1 cellular context compared by ENCODE assay signal in the genomic region with DNA sequence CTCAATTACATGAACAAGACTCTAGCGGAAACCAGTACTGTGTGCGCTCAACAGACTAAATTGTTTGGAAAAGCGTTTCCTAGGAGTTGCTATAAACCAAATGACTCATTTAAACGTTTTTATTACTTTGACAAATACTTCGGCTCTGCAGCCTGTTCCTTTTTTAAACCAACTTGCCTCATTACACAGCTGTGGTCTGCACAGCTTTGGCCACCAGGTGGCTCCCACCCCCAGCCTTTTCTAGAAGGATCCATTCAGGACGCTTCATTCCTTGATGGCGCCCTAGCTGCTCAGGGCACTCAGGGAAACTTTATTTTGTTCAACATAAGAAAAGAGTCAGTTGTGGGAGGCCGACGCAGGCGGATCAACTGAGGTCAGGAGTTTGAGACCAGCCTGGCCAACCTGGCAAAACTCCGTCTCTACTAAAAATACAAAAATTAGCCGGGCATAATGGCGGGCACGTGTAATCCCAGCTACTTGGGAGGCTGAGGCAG.
TF ChIP-seq lines count a peak whose summit lies in the region.

No MANE protein-coding gene starts in this region.

TF ChIP-seq in GM23338, 12 proteins besides CTCF, POLR2A, EP300 and RAD21 (continued from another document):
- TF ChIP-seq, protein P1, sequence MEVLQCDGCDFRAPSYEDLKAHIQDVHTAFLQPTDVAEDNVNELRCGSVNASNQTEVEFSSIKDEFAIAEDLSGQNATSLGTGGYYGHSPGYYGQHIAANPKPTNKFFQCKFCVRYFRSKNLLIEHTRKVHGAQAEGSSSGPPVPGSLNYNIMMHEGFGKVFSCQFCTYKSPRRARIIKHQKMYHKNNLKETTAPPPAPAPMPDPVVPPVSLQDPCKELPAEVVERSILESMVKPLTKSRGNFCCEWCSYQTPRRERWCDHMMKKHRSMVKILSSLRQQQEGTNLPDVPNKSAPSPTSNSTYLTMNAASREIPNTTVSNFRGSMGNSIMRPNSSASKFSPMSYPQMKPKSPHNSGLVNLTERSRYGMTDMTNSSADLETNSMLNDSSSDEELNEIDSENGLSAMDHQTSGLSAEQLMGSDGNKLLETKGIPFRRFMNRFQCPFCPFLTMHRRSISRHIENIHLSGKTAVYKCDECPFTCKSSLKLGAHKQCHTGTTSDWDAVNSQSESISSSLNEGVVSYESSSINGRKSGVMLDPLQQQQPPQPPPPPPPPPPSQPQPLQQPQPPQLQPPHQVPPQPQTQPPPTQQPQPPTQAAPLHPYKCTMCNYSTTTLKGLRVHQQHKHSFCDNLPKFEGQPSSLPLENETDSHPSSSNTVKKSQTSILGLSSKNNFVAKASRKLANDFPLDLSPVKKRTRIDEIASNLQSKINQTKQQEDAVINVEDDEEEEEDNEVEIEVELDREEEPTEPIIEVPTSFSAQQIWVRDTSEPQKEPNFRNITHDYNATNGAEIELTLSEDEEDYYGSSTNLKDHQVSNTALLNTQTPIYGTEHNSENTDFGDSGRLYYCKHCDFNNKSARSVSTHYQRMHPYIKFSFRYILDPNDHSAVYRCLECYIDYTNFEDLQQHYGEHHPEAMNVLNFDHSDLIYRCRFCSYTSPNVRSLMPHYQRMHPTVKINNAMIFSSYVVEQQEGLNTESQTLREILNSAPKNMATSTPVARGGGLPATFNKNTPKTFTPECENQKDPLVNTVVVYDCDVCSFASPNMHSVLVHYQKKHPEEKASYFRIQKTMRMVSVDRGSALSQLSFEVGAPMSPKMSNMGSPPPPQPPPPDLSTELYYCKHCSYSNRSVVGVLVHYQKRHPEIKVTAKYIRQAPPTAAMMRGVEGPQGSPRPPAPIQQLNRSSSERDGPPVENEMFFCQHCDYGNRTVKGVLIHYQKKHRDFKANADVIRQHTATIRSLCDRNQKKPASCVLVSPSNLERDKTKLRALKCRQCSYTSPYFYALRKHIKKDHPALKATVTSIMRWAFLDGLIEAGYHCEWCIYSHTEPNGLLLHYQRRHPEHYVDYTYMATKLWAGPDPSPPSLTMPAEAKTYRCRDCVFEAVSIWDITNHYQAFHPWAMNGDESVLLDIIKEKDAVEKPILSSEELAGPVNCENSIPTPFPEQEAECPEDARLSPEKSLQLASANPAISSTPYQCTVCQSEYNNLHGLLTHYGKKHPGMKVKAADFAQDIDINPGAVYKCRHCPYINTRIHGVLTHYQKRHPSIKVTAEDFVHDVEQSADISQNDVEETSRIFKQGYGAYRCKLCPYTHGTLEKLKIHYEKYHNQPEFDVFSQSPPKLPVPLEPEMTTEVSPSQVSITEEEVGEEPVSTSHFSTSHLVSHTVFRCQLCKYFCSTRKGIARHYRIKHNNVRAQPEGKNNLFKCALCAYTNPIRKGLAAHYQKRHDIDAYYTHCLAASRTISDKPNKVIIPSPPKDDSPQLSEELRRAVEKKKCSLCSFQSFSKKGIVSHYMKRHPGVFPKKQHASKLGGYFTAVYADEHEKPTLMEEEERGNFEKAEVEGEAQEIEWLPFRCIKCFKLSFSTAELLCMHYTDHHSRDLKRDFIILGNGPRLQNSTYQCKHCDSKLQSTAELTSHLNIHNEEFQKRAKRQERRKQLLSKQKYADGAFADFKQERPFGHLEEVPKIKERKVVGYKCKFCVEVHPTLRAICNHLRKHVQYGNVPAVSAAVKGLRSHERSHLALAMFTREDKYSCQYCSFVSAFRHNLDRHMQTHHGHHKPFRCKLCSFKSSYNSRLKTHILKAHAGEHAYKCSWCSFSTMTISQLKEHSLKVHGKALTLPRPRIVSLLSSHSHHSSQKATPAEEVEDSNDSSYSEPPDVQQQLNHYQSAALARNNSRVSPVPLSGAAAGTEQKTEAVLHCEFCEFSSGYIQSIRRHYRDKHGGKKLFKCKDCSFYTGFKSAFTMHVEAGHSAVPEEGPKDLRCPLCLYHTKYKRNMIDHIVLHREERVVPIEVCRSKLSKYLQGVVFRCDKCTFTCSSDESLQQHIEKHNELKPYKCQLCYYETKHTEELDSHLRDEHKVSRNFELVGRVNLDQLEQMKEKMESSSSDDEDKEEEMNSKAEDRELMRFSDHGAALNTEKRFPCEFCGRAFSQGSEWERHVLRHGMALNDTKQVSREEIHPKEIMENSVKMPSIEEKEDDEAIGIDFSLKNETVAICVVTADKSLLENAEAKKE (CRISPR knock-in tag; IDR thresholded peaks at IDR 0.05), result no peak
- TF ChIP-seq EZH2phosphoT487 (IDR thresholded peaks at IDR 0.05; ENCODE audit: unreplicated experiment), result no peak
- TF ChIP-seq, protein P2, sequence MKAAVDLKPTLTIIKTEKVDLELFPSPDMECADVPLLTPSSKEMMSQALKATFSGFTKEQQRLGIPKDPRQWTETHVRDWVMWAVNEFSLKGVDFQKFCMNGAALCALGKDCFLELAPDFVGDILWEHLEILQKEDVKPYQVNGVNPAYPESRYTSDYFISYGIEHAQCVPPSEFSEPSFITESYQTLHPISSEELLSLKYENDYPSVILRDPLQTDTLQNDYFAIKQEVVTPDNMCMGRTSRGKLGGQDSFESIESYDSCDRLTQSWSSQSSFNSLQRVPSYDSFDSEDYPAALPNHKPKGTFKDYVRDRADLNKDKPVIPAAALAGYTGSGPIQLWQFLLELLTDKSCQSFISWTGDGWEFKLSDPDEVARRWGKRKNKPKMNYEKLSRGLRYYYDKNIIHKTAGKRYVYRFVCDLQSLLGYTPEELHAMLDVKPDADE (IDR thresholded peaks at IDR 0.05), result no peak
- 0 out of 2 replicates have a peak, but pooled peaks have one; percentile 72 for TF ChIP-seq ZNF114 (CRISPR knock-in tag; IDR thresholded peaks at IDR 0.05)
- no peak for TF ChIP-seq ZNF331 (CRISPR knock-in tag; IDR thresholded peaks at IDR 0.05; ENCODE audit: low read depth)
- TF ChIP-seq STAT1 (IDR thresholded peaks at IDR 0.05; ENCODE audit: unreplicated experiment), result no peak
- no peak for TF ChIP-seq EZH2 (IDR thresholded peaks at IDR 0.05; ENCODE audit: low read depth, unreplicated experiment)
